ENCODE assay signal across 7 cellular contexts in the genomic region with DNA sequence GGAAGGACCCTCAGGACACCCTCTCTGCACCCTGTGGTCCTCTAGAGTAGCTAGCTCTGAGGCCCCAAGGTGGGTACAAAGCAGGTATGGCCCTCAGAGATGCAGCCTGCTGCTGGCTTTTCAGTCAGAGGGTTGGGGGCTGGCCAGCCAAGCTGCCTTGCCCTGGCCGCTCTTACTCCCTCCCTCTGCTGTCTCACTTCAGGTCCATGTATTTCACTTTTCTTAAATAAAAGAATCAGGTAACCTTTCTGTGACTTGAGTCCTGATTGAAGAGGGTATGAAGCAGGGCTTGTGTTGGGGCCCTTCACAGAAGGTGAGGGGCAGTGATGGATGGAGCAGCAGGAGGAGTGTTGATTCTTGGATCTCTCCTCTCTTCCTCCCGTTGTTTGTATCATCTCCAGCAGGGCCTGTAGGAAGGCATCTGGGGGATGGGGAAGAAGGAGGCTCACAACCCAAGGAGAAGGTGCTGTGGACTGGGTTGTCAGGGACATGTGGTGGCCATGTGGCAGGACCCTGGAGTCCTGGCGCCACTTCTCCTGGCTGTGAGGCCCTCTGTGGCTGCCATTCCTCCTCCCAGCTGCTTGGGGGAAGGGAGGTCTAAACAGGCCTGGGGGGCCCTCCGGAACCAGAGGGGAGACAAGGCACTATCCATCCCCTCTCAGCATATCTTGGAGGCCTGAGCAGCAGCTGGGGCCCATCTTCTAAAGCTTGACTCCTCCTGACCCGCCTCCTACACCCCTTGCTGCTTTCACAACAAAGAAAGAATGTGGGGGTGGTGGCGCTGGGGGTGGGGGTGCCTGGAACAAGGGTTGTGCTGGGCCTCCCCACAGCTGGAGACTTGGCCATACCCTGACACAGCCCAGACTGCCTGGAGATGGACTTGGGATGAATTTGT. TPM values are rescaled to one million over a fixed set of nuclear protein-coding genes. Genes with fewer than 3 reads are reported as not detected.
A peak's percentile ranks its signal among the peaks of the same experiment; 100 is the strongest.
DNase-seq lines count a peak whose midpoint lies in the region; ATAC-seq and TF ChIP-seq lines count a peak whose summit lies in the region.
"Had no signal": no experiment of that assay in that cellular context is flagged by ENCODE, and none has a peak within 500 bp of the region (broad histone marks: within the 10 kb centered on the region; RNA-seq: fewer than 3 reads in every experiment).

No MANE protein-coding gene starts in this region.

- H3K36me3 ChIP-seq in CD8-positive, alpha-beta T cell (ENCODE audit: insufficient read depth, low read length), result no peaks in the 10 kb centered on the region
- H3K36me3 ChIP-seq in mucosa of descending colon (ENCODE audit: low read depth), result no peaks in the 10 kb centered on the region

- no peaks in the 10 kb centered on the region for H3K9me3 Mint-ChIP-seq in CD8-positive, alpha-beta T cell
- no peaks in the 10 kb centered on the region for H3K9me3 Mint-ChIP-seq in activated naive CD8-positive, alpha-beta T cell treated with anti-CD3 and anti-CD28 coated beads, Interleukin-2, amount 10 ng/mL, durations not matched to agents 7 days and 5 days

- no peak overlapping the region for H3K27ac ChIP-seq in CD8-positive, alpha-beta T cell (ENCODE audit: low read depth, low read length)
- H3K27ac ChIP-seq: epithelial cell of prostate had no signal

- no peak for TF ChIP-seq CTCF in CD8-positive, alpha-beta T cell (IDR thresholded peaks at IDR 0.05)
- no peak for TF ChIP-seq CTCF in mucosa of descending colon (IDR thresholded peaks at IDR 0.05)

- DNase-seq in CD8-positive, alpha-beta T cell, result no peak
- DNase-seq in activated naive CD8-positive, alpha-beta T cell treated with anti-CD3 and anti-CD28 coated beads, Interleukin-2, amount 10 ng/mL, durations not matched to agents 7 days and 5 days, result no peak
- DNase-seq in mucosa of descending colon (no peak), SW 1271 (lab: John Stamatoyannopoulos, UW) (no peak), NK-92 (lab: John Stamatoyannopoulos, UW; ENCODE audit: unreplicated experiment) (no peak)

- peaks cover 10% of the 10 kb centered on the region for H3K27me3 Mint-ChIP-seq in CD8-positive, alpha-beta T cell (ENCODE audit: low read depth)
- H3K27me3 Mint-ChIP-seq in activated naive CD8-positive, alpha-beta T cell treated with anti-CD3 and anti-CD28 coated beads, Interleukin-2, amount 10 ng/mL, durations not matched to agents 7 days and 5 days, result peaks cover 35% of the 10 kb centered on the region

- no peak overlapping the region for H3K27ac Mint-ChIP-seq in CD8-positive, alpha-beta T cell
- no peak overlapping the region for H3K27ac Mint-ChIP-seq in activated naive CD8-positive, alpha-beta T cell treated with anti-CD3 and anti-CD28 coated beads, Interleukin-2, amount 10 ng/mL, durations not matched to agents 7 days and 5 days

- H3K4me1 ChIP-seq in CD8-positive, alpha-beta T cell (ENCODE audit: insufficient read depth, low read length), result peaks cover 17% of the 10 kb centered on the region
- peaks cover 9% of the 10 kb centered on the region for H3K4me1 ChIP-seq in mucosa of descending colon (ENCODE audit: low read depth)

- H3K27me3 ChIP-seq in CD8-positive, alpha-beta T cell (ENCODE audit: insufficient read depth, low read length), result peaks cover 5% of the 10 kb centered on the region

- H3K36me3 Mint-ChIP-seq in CD8-positive, alpha-beta T cell, result peaks cover 36% of the 10 kb centered on the region
- H3K36me3 Mint-ChIP-seq in activated naive CD8-positive, alpha-beta T cell treated with anti-CD3 and anti-CD28 coated beads, Interleukin-2, amount 10 ng/mL, durations not matched to agents 7 days and 5 days, result no peaks in the 10 kb centered on the region

- H3K9me3 ChIP-seq in CD8-positive, alpha-beta T cell (ENCODE audit: low read length), result no peaks in the 10 kb centered on the region
- H3K9me3 ChIP-seq in mucosa of descending colon, result no peaks in the 10 kb centered on the region

- CTCF ChIA-PET in CD8-positive, alpha-beta T cell (lab: Charles Lee), result interaction anchor here (1.0 kb wide), 1 partner anchor 69 kb away, joined by 3 read pairs; no protein-coding TSS in a partner anchor

- no peak for ATAC-seq in CD8-positive, alpha-beta T cell
- no peak for ATAC-seq in activated naive CD8-positive, alpha-beta T cell treated with anti-CD3 and anti-CD28 coated beads, Interleukin-2, amount 10 ng/mL, durations not matched to agents 7 days and 5 days (ENCODE audit: low read depth)
- peak; percentile 25 for ATAC-seq in mucosa of descending colon
- ATAC-seq in GM21515 (IDR thresholded peaks at IDR 0.05; ENCODE audit: unreplicated experiment), result no peak

- POLR2A ChIA-PET in CD8-positive, alpha-beta T cell (lab: Charles Lee), result no interaction called here
- POLR2A ChIA-PET in activated naive CD8-positive, alpha-beta T cell treated with anti-CD3 and anti-CD28 coated beads, Interleukin-2, amount 10 ng/mL, durations not matched to agents 7 days and 5 days (lab: Charles Lee), result no interaction called here

- H3K4me3 ChIP-seq in CD8-positive, alpha-beta T cell (ENCODE audit: low read depth, low read length), result no peak overlapping the region
- no peak overlapping the region for H3K4me3 ChIP-seq in mucosa of descending colon

- peaks cover 10% of the 10 kb centered on the region for H3K4me1 Mint-ChIP-seq in CD8-positive, alpha-beta T cell (ENCODE audit: low read depth)
- H3K4me1 Mint-ChIP-seq in activated naive CD8-positive, alpha-beta T cell treated with anti-CD3 and anti-CD28 coated beads, Interleukin-2, amount 10 ng/mL, durations not matched to agents 7 days and 5 days, result peaks cover 3% of the 10 kb centered on the region

- H3K4me3 Mint-ChIP-seq in CD8-positive, alpha-beta T cell, result peak overlapping the region; percentile 65
- peak overlapping the region; percentile 43 for H3K4me3 Mint-ChIP-seq in activated naive CD8-positive, alpha-beta T cell treated with anti-CD3 and anti-CD28 coated beads, Interleukin-2, amount 10 ng/mL, durations not matched to agents 7 days and 5 days

- intact Hi-C loops in CD8-positive, alpha-beta T cell (cut with DNase I, micrococcal nuclease), result no loop called here
- intact Hi-C loops in mucosa of descending colon (cut with DNase I, micrococcal nuclease), result no loop called here

RNA-seq across cellular contexts. Expression of a gene that starts 1.0 kb away (rescaled TPM):
- total RNA-seq in CD8-positive, alpha-beta T cell, result 10 to 100 TPM in 1 of 2 experiments, 1 to 10 TPM in 1; 9.9 to 11.5 TPM
- 1 to 10 TPM; 1.4 to 1.9 TPM for total RNA-seq in activated naive CD8-positive, alpha-beta T cell treated with anti-CD3 and anti-CD28 coated beads, Interleukin-2, amount 10 ng/mL, durations not matched to agents 7 days and 5 days
- total RNA-seq in mucosa of descending colon, result 10 to 100 TPM in 1 of 3 donors, 1 to 10 TPM in 2; 8.3 to 12.9 (median 9.4) TPM

RNA-seq across cellular contexts. Expression of a gene that starts 15.7 kb away (rescaled TPM):
- total RNA-seq in CD8-positive, alpha-beta T cell, result 10 to 100 TPM; 42.1 to 57.4 TPM
- total RNA-seq in activated naive CD8-positive, alpha-beta T cell treated with anti-CD3 and anti-CD28 coated beads, Interleukin-2, amount 10 ng/mL, durations not matched to agents 7 days and 5 days, result 10 to 100 TPM; 25.2 to 33.8 TPM
- total RNA-seq in mucosa of descending colon, result 100 to 1,000 TPM in 1 of 3 donors, 10 to 100 TPM in 2; 69.1 to 144 (median 99.1) TPM

RNA-seq across cellular contexts. Expression of a gene that starts 15.9 kb away (rescaled TPM):
- 10 to 100 TPM; 38.9 to 41.6 TPM for total RNA-seq in CD8-positive, alpha-beta T cell
- 10 to 100 TPM; 50.1 to 65.2 TPM for total RNA-seq in activated naive CD8-positive, alpha-beta T cell treated with anti-CD3 and anti-CD28 coated beads, Interleukin-2, amount 10 ng/mL, durations not matched to agents 7 days and 5 days
- total RNA-seq in mucosa of descending colon, result 10 to 100 TPM; 58.7 to 82.8 (median 75.2) TPM

RNA-seq across cellular contexts. Expression of a gene that starts 21.4 kb away (rescaled TPM):
- total RNA-seq in CD8-positive, alpha-beta T cell, result 1 to 10 TPM; 5.2 to 5.4 TPM
- 10 to 100 TPM; 10.2 to 12.7 TPM for total RNA-seq in activated naive CD8-positive, alpha-beta T cell treated with anti-CD3 and anti-CD28 coated beads, Interleukin-2, amount 10 ng/mL, durations not matched to agents 7 days and 5 days
- 10 to 100 TPM; 15.1 to 16.2 (median 15.3) TPM for total RNA-seq in mucosa of descending colon

RNA-seq across cellular contexts. Expression of a gene that starts 53.7 kb away (rescaled TPM):
- total RNA-seq in CD8-positive, alpha-beta T cell, result 10 to 100 TPM; 20.1 to 20.2 TPM
- total RNA-seq in activated naive CD8-positive, alpha-beta T cell treated with anti-CD3 and anti-CD28 coated beads, Interleukin-2, amount 10 ng/mL, durations not matched to agents 7 days and 5 days, result 10 to 100 TPM; 63.8 to 65.6 TPM
- 10 to 100 TPM; 31.4 to 40.0 (median 37.1) TPM for total RNA-seq in mucosa of descending colon
